ENCODE assay signal across 13 cellular contexts in genomic region chr14:68884031-68885030, GRCh38.
A peak's percentile ranks its signal among the peaks of the same experiment; 100 is the strongest.
DNase-seq lines count a peak whose midpoint lies in the region; FAIRE-seq and TF ChIP-seq lines count a peak whose summit lies in the region.
"Had no signal": no experiment of that assay in that cellular context is flagged by ENCODE, and none has a peak within 500 bp of the region (broad histone marks: within the 10 kb centered on the region; RNA-seq: fewer than 3 reads in every experiment).

No MANE protein-coding gene starts in this region.

- TF ChIP-seq CTCF in right atrium auricular region (IDR thresholded peaks at IDR 0.05), result no peak

- peak overlapping the region; percentile 24 for H3K27ac Mint-ChIP-seq in activated naive CD4-positive, alpha-beta T cell treated with anti-CD3 and anti-CD28 coated beads, Interleukin-2, amount 10 ng/mL, durations not matched to agents 7 days and 5 days

- peak; percentile 40 for FAIRE-seq in urothelium cell line (lab: Jason Lieb, UNC)
- FAIRE-seq: H1 had no signal

- H3K9me3 ChIP-seq in adipocyte (ENCODE audit: control insufficient read depth, low read length) (no peaks in the 10 kb centered on the region), right atrium auricular region (no peaks in the 10 kb centered on the region)

- no peak for DNase-seq in activated naive CD4-positive, alpha-beta T cell treated with anti-CD3 and anti-CD28 coated beads, Interleukin-2, amount 10 ng/mL, durations not matched to agents 7 days and 5 days
- DNase-seq in activated naive CD4-positive, alpha-beta T cell (lab: John Stamatoyannopoulos, UW), result no peak
- DNase-seq in adipocyte (ENCODE audit: low read depth) (peak; percentile 64), right atrium auricular region (ENCODE audit: low spot score) (no peak), urothelium cell line (ENCODE audit: low spot score) (no peak), NCI-H526 (lab: John Stamatoyannopoulos, UW) (no peak), NCI-H82 (lab: John Stamatoyannopoulos, UW) (no peak)
- DNase-seq in activated T-cell treated with anti-CD3 and anti-CD28 coated beads, Interleukin-2, amount 50 U/mL, for 48 hours, result no peak
- DNase-seq: activated CD4-positive, alpha-beta T cell treated with anti-CD3 and anti-CD28 coated beads for 4 hours; NCI-H1105; stimulated activated CD4-positive, alpha-beta T cell treated with anti-CD3 and anti-CD28 coated beads, Interleukin-15, amount 100 ng/mL, for 24 hours had no signal

- H3K27ac ChIP-seq in right atrium auricular region, result peak overlapping the region; percentile 63 to 82
- H3K27ac ChIP-seq: C4-2B had no signal

- H3K9me3 Mint-ChIP-seq in activated naive CD4-positive, alpha-beta T cell treated with anti-CD3 and anti-CD28 coated beads, Interleukin-2, amount 10 ng/mL, durations not matched to agents 7 days and 5 days, result no peaks in the 10 kb centered on the region

- H3K36me3 ChIP-seq in adipocyte (ENCODE audit: control insufficient read depth, insufficient read depth, low read length, severe bottlenecking) (peaks cover 94% of the 10 kb centered on the region), right atrium auricular region (peaks cover 97% of the 10 kb centered on the region)

- CTCF ChIA-PET in activated naive CD4-positive, alpha-beta T cell treated with anti-CD3 and anti-CD28 coated beads, Interleukin-2, amount 10 ng/mL, durations not matched to agents 7 days and 5 days (lab: Charles Lee), result no interaction called here

- H3K4me3 ChIP-seq in adipocyte (ENCODE audit: low read length), result peak overlapping the region; percentile 2
- H3K4me3 ChIP-seq in right atrium auricular region, result no peak overlapping the region

- no peaks in the 10 kb centered on the region for H3K27me3 ChIP-seq in adipocyte (replicated peaks; ENCODE audit: control insufficient read depth, insufficient read depth, low read length)
- no peaks in the 10 kb centered on the region for H3K27me3 ChIP-seq in right atrium auricular region

- peaks cover 28% of the 10 kb centered on the region for H3K36me3 Mint-ChIP-seq in activated naive CD4-positive, alpha-beta T cell treated with anti-CD3 and anti-CD28 coated beads, Interleukin-2, amount 10 ng/mL, durations not matched to agents 7 days and 5 days

- H3K4me1 ChIP-seq in adipocyte (ENCODE audit: control insufficient read depth, insufficient read depth, low read length) (peaks cover 13% of the 10 kb centered on the region), right atrium auricular region (peaks cover 0 to 24% of the 10 kb centered on the region in 2 donors)

- H3K9ac ChIP-seq in adipocyte (ENCODE audit: low read length), result no peak overlapping the region

- H3K4me1 Mint-ChIP-seq in activated naive CD4-positive, alpha-beta T cell treated with anti-CD3 and anti-CD28 coated beads, Interleukin-2, amount 10 ng/mL, durations not matched to agents 7 days and 5 days, result no peaks in the 10 kb centered on the region

- no peaks in the 10 kb centered on the region for H3K27me3 Mint-ChIP-seq in activated naive CD4-positive, alpha-beta T cell treated with anti-CD3 and anti-CD28 coated beads, Interleukin-2, amount 10 ng/mL, durations not matched to agents 7 days and 5 days

- H3K4me3 Mint-ChIP-seq in activated naive CD4-positive, alpha-beta T cell treated with anti-CD3 and anti-CD28 coated beads, Interleukin-2, amount 10 ng/mL, durations not matched to agents 7 days and 5 days, result no peak overlapping the region
